Comparison of ENCODE assay signal across 8 cellular contexts in the genomic region with DNA sequence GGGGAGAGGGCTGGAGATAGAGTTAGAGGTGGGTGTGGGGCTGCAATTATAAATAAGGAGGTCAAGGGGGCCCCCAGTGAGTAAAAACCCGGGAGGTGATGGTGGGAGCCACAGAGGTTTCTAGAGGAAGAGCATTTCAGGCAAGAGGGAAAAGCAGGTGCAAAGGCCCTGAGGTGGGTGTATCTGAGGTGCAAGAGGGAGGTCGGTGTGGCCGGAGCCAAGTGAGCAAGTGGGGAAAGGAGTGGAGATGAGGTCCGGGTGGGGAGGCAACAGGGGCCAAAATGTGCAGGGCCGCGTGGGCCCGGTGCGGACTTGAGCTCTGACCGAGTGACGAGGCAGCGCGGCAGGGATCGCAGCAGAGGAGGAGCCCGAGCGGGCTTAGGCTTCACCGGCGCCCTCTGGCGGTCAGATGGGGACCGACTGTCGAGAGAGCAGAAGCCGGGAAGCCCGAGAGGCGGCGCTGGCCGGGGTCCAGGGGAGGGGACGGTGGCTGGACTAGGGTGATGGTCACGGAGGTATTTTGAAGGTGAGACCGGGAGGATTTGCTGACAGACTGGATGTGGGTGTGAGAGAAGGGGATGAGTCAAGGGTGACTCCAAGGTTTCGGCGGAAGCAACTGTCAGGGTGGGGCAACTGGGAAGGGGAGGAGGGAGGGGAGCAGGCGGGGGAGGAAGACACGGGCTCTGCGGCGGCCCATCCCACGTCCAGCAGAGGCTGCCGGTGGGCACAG. TPM values are rescaled to one million over a fixed set of nuclear protein-coding genes. Genes with fewer than 3 reads are reported as not detected.
DNase-seq lines count a peak whose midpoint lies in the region; ATAC-seq lines count a peak whose summit lies in the region.

No MANE protein-coding gene starts in this region.

- H3K27me3 ChIP-seq in SJSA1 (replicated peaks) (no peaks in the 10 kb centered on the region), subcutaneous abdominal adipose tissue (ENCODE audit: control insufficient read depth in 5 of 5, insufficient read depth in 4 of 5, low read length in 5 of 5) (no peaks in the 10 kb centered on the region)

- no peaks in the 10 kb centered on the region for H3K36me3 ChIP-seq in SJSA1
- no peaks in the 10 kb centered on the region for H3K36me3 ChIP-seq in subcutaneous abdominal adipose tissue (ENCODE audit: control insufficient read depth in 5 of 5, insufficient read depth in 5 of 5, low read length in 5 of 5)

- ATAC-seq in HG03159 (IDR thresholded peaks at IDR 0.05; ENCODE audit: unreplicated experiment): no peak

- H3K4me3 ChIP-seq in SJSA1 (peak overlapping the region; percentile 36), subcutaneous abdominal adipose tissue (ENCODE audit: low read depth in 1 of 5, low read length in 5 of 5) (peak overlapping the region; percentile 53 to 67 (median 58))

- peak overlapping the region in 1 of 5 donors; percentile 25 for H3K9ac ChIP-seq in subcutaneous abdominal adipose tissue (ENCODE audit: low read length in 5 of 5)

- peaks cover 8% of the 10 kb centered on the region for H3K4me1 ChIP-seq in SJSA1 (replicated peaks)
- peaks cover 4 to 25% (median 19%) of the 10 kb centered on the region in 5 donors for H3K4me1 ChIP-seq in subcutaneous abdominal adipose tissue (ENCODE audit: control insufficient read depth in 5 of 5, insufficient read depth in 5 of 5, low read length in 5 of 5)

- H3K27ac ChIP-seq in SJSA1: no peak overlapping the region
- H3K27ac ChIP-seq in subcutaneous abdominal adipose tissue (ENCODE audit: low read depth, low read length): no peak overlapping the region

- DNase-seq in EL (peak; percentile 86), M059J (ENCODE audit: low read depth) (peak; percentile 88), SJSA1 (ENCODE audit: low read depth in 1 of 2, low spot score in 2 of 2) (peak; percentile 86 to 92), germinal center (ENCODE audit: low spot score) (peak; percentile 87), nucleus accumbens (lab: John Stamatoyannopoulos, UW) (peak in 54 of 56 donors; percentile 6 to 93 (median 64))
- peak; percentile 75 to 87 (median 80) for DNase-seq in activated naive CD4-positive, alpha-beta T cell (lab: John Stamatoyannopoulos, UW)

- no peaks in the 10 kb centered on the region for H3K9me3 ChIP-seq in SJSA1 (replicated peaks)
- H3K9me3 ChIP-seq in subcutaneous abdominal adipose tissue (ENCODE audit: control insufficient read depth in 5 of 5, low read length in 5 of 5): no peaks in the 10 kb centered on the region

RNA-seq across cellular contexts. Expression of a gene that starts 17.7 kb away (rescaled TPM):
- total RNA-seq in M059J (2014; rRNA removed; shearing (Covaris generic)): not detected in 2 replicates
- total RNA-seq in SJSA1 (2014; rRNA removed; shearing (Covaris generic)): not detected in 2 replicates

RNA-seq across cellular contexts. Expression of a gene that starts 26.0 kb away (rescaled TPM):
- 0.89 TPM in 1 of 2 replicates, not detected in the other for total RNA-seq in M059J (2014; rRNA removed; shearing (Covaris generic))
- total RNA-seq in SJSA1 (2014; rRNA removed; shearing (Covaris generic)): 0.11 TPM in 1 of 2 replicates, not detected in the other

RNA-seq across cellular contexts. Expression of a gene that starts 30.1 kb away (rescaled TPM):
- total RNA-seq in M059J (2014; rRNA removed; shearing (Covaris generic)): 1,286 and 1,602 TPM in 2 replicates
- total RNA-seq in SJSA1 (2014; rRNA removed; shearing (Covaris generic)): 1,668 and 2,023 TPM in 2 replicates

RNA-seq across cellular contexts. Expression of a gene that starts 30.5 kb away (rescaled TPM):
- 2.9 and 5.4 TPM in 2 replicates for total RNA-seq in M059J (2014; rRNA removed; shearing (Covaris generic))
- 7.1 and 8.8 TPM in 2 replicates for total RNA-seq in SJSA1 (2014; rRNA removed; shearing (Covaris generic))

RNA-seq across cellular contexts. Expression of a gene that starts 36.9 kb away (rescaled TPM):
- not detected in 2 replicates for total RNA-seq in M059J (2014; rRNA removed; shearing (Covaris generic))
- total RNA-seq in SJSA1 (2014; rRNA removed; shearing (Covaris generic)): 0.37 and 1.1 TPM in 2 replicates
